In genomic region chr9:131447600-131447999, GRCh38 we compare ENCODE assay signal across 27 cellular contexts. TPM values are rescaled to one million over a fixed set of nuclear protein-coding genes. Genes with fewer than 3 reads are reported as not detected.
DNase-seq lines count a peak whose midpoint lies in the region; ATAC-seq and TF ChIP-seq lines count a peak whose summit lies in the region.
"Had no signal": no experiment of that assay in that cellular context is flagged by ENCODE, and none has a peak within 500 bp of the region (broad histone marks: within the 10 kb centered on the region; RNA-seq: fewer than 3 reads in every experiment).

No MANE protein-coding gene starts in this region.

- WGBS in body of pancreas, 2 donors: 25 to 32% methylated on average over 13 of the region's 14 CpGs

- H3K27me3 Mint-ChIP-seq in CD14-positive monocyte (ENCODE audit: low read depth in 3 of 3): no peaks in the 10 kb centered on the region
- H3K27me3 Mint-ChIP-seq in neural progenitor cell (ENCODE audit: insufficient read depth, low read depth): peaks cover 3% of the 10 kb centered on the region
- H3K27me3 Mint-ChIP-seq in endothelial cell (ENCODE audit: unreplicated experiment): peaks cover 4% of the 10 kb centered on the region
- no peaks in the 10 kb centered on the region for H3K27me3 Mint-ChIP-seq in activated CD4-positive, alpha-beta T cell treated with anti-CD3 and anti-CD28 coated beads, Interleukin-2, amount 10 ng/mL, durations not matched to agents 24 days and 14 days
- H3K27me3 Mint-ChIP-seq: activated naive CD8-positive, alpha-beta T cell treated with anti-CD3 and anti-CD28 coated beads, Interleukin-2, amount 10 ng/mL, durations not matched to agents 7 days and 5 days; CD4-positive, alpha-beta T cell; naive thymus-derived CD4-positive, alpha-beta T cell had no signal

- H3K4me1 ChIP-seq in body of pancreas (peaks cover 9% of the 10 kb centered on the region), neural progenitor cell (peaks cover 17% of the 10 kb centered on the region)
- H3K4me1 ChIP-seq: right atrium auricular region, thyroid gland had no signal

- H3K4me1 Mint-ChIP-seq in CD14-positive monocyte: no peaks in the 10 kb centered on the region
- H3K4me1 Mint-ChIP-seq in neural progenitor cell: no peaks in the 10 kb centered on the region
- H3K4me1 Mint-ChIP-seq in endothelial cell (ENCODE audit: unreplicated experiment): no peaks in the 10 kb centered on the region
- H3K4me1 Mint-ChIP-seq in activated CD4-positive, alpha-beta T cell treated with anti-CD3 and anti-CD28 coated beads, Interleukin-2, amount 10 ng/mL, durations not matched to agents 24 days and 14 days: peaks cover 18% of the 10 kb centered on the region

- peak overlapping the region in 4 of 7 donors; percentile 26 to 64 (median 41) for H3K27ac Mint-ChIP-seq in CD14-positive monocyte
- no peak overlapping the region for H3K27ac Mint-ChIP-seq in neural progenitor cell
- H3K27ac Mint-ChIP-seq in endothelial cell (ENCODE audit: unreplicated experiment): no peak overlapping the region
- no peak overlapping the region for H3K27ac Mint-ChIP-seq in activated CD4-positive, alpha-beta T cell treated with anti-CD3 and anti-CD28 coated beads, Interleukin-2, amount 10 ng/mL, durations not matched to agents 24 days and 14 days
- H3K27ac Mint-ChIP-seq: activated naive CD8-positive, alpha-beta T cell treated with anti-CD3 and anti-CD28 coated beads, Interleukin-2, amount 10 ng/mL, durations not matched to agents 7 days and 5 days had no signal

- H3K4me3 Mint-ChIP-seq in CD14-positive monocyte: no peak overlapping the region
- H3K4me3 Mint-ChIP-seq in neural progenitor cell: no peak overlapping the region
- H3K4me3 Mint-ChIP-seq in endothelial cell (ENCODE audit: unreplicated experiment): no peak overlapping the region
- no peak overlapping the region for H3K4me3 Mint-ChIP-seq in activated CD4-positive, alpha-beta T cell treated with anti-CD3 and anti-CD28 coated beads, Interleukin-2, amount 10 ng/mL, durations not matched to agents 24 days and 14 days
- H3K4me3 Mint-ChIP-seq: activated naive CD8-positive, alpha-beta T cell treated with anti-CD3 and anti-CD28 coated beads, Interleukin-2, amount 10 ng/mL, durations not matched to agents 7 days and 5 days; CD4-positive, alpha-beta T cell; naive thymus-derived CD4-positive, alpha-beta T cell had no signal

- no peak overlapping the region for H2AFZ ChIP-seq in neural progenitor cell (replicated peaks)

- TF ChIP-seq CTCF in CD14-positive monocyte (IDR thresholded peaks at IDR 0.05): no peak
- TF ChIP-seq CTCF in body of pancreas (IDR thresholded peaks at IDR 0.05): no peak
- TF ChIP-seq CTCF in neural progenitor cell (IDR thresholded peaks at IDR 0.05): no peak
- no peak for TF ChIP-seq CTCF in endothelial cell (IDR thresholded peaks at IDR 0.05; ENCODE audit: unreplicated experiment)

- H3K9ac ChIP-seq in neural progenitor cell: no peak overlapping the region

- H3K4me2 ChIP-seq in neural progenitor cell: no peak overlapping the region

- peaks cover 0 to 1% (median 0%) of the 10 kb centered on the region in 7 donors for H3K9me3 Mint-ChIP-seq in CD14-positive monocyte
- H3K9me3 Mint-ChIP-seq in neural progenitor cell: no peaks in the 10 kb centered on the region
- H3K9me3 Mint-ChIP-seq in endothelial cell (ENCODE audit: unreplicated experiment): no peaks in the 10 kb centered on the region
- H3K9me3 Mint-ChIP-seq in activated CD4-positive, alpha-beta T cell treated with anti-CD3 and anti-CD28 coated beads, Interleukin-2, amount 10 ng/mL, durations not matched to agents 24 days and 14 days: no peaks in the 10 kb centered on the region
- H3K9me3 Mint-ChIP-seq: activated naive CD8-positive, alpha-beta T cell treated with anti-CD3 and anti-CD28 coated beads, Interleukin-2, amount 10 ng/mL, durations not matched to agents 7 days and 5 days; CD4-positive, alpha-beta T cell; naive thymus-derived CD4-positive, alpha-beta T cell had no signal

- H3K27me3 ChIP-seq in body of pancreas (no peaks in the 10 kb centered on the region), neural progenitor cell (no peaks in the 10 kb centered on the region)
- H3K27me3 ChIP-seq: heart right ventricle, MG63, right atrium auricular region, thyroid gland had no signal

- H3K9me3 ChIP-seq in body of pancreas: no peaks in the 10 kb centered on the region
- H3K9me3 ChIP-seq in neural progenitor cell (ENCODE audit: low read depth): no peaks in the 10 kb centered on the region
- H3K9me3 ChIP-seq: heart right ventricle, MG63, right atrium auricular region, thyroid gland had no signal

- H3K36me3 Mint-ChIP-seq in CD14-positive monocyte (peaks cover 82 to 96% of the 10 kb centered on the region in 2 donors), neural progenitor cell (peaks cover 63% of the 10 kb centered on the region), endothelial cell (ENCODE audit: low read depth, unreplicated experiment) (peaks cover 55% of the 10 kb centered on the region)
- peaks cover 76% of the 10 kb centered on the region for H3K36me3 Mint-ChIP-seq in activated CD4-positive, alpha-beta T cell treated with anti-CD3 and anti-CD28 coated beads, Interleukin-2, amount 10 ng/mL, durations not matched to agents 24 days and 14 days (ENCODE audit: low read depth)

- H3F3A ChIP-seq in neural progenitor cell (ENCODE audit: low read depth): peaks cover 55% of the 10 kb centered on the region

- H4K20me1 ChIP-seq in neural progenitor cell (ENCODE audit: low read depth): peaks cover 87% of the 10 kb centered on the region

- DNase-seq in AG20443 (ENCODE audit: low spot score): peak; percentile 5
- no peak for DNase-seq in CD14-positive monocyte (ENCODE audit: low spot score)
- peak in 2 of 4 donors; percentile 39 to 57 for DNase-seq in body of pancreas
- DNase-seq in neural progenitor cell (ENCODE audit: low spot score): no peak
- DNase-seq in endothelial cell (ENCODE audit: low spot score): no peak
- DNase-seq in NCI-H2196 treated with DMSO at 0.1 percent for 48 hours (lab: John Stamatoyannopoulos, UW; ENCODE audit: unreplicated experiment): no peak
- no peak for DNase-seq in activated CD4-positive, alpha-beta T cell treated with anti-CD3 and anti-CD28 coated beads, Interleukin-2, amount 10 ng/mL, durations not matched to agents 24 days and 14 days
- DNase-seq: activated CD4-positive, alpha-beta T cell treated with anti-CD3 and anti-CD28 coated beads, Interleukin-2, amount 50 U/mL, for 48 hours; activated CD4-positive, CD25-positive, alpha-beta regulatory T cell; activated naive CD8-positive, alpha-beta T cell treated with anti-CD3 and anti-CD28 coated beads, Interleukin-2, amount 10 ng/mL, durations not matched to agents 7 days and 5 days; CD4-positive, alpha-beta T cell; cerebellar nuclear complex; DMS153; effector CD4-positive, alpha-beta T cell; heart right ventricle; KBM-7; left cardiac atrium; mesendoderm; naive thymus-derived CD4-positive, alpha-beta T cell; NCI-H2081 treated with DMSO at 0.1 percent for 48 hours; NCI-H446 treated with DMSO at 0.1 percent for 48 hours; Right ventricle myocardium superior; stimulated activated CD4-positive, alpha-beta T cell treated with anti-CD3 and anti-CD28 coated beads, Interleukin-4, amount 100 ng/mL, for 24 hours; stimulated activated naive CD8-positive, alpha-beta T cell treated with anti-CD3 and anti-CD28 coated beads, Interleukin-15, Interleukin-2, amounts not matched to agents 100 U/mL and 50 U/mL, for 24 hours; thyroid gland had no signal

- intact Hi-C loops in CD14-positive monocyte (cut with micrococcal nuclease): no loop called here
- intact Hi-C loops in body of pancreas (cut with DNase I): no loop called here
- intact Hi-C loops in activated CD4-positive, alpha-beta T cell treated with anti-CD3 and anti-CD28 coated beads, Interleukin-2, amount 10 ng/mL, durations not matched to agents 24 days and 14 days (cut with micrococcal nuclease): loop anchor here (5.0 to 10.0 kb wide), 2 partner anchors 35 to 53 kb away; partner anchors contain the start of gene PRRC2B

- H3K4me3 ChIP-seq in body of pancreas (no peak overlapping the region), neural progenitor cell (no peak overlapping the region)
- H3K4me3 ChIP-seq: heart right ventricle, MG63, right atrium auricular region, thyroid gland had no signal

- no peak for TF ChIP-seq POLR2A in body of pancreas (IDR thresholded peaks at IDR 0.05)

- H3K27ac ChIP-seq in body of pancreas (peak overlapping the region in 1 of 4 donors; percentile 25), neural progenitor cell (peak overlapping the region; percentile 54)
- H3K27ac ChIP-seq: heart right ventricle, right atrium auricular region, thyroid gland had no signal

- ATAC-seq in body of pancreas: peak; percentile 57
- ATAC-seq: naive thymus-derived CD4-positive, alpha-beta T cell; stimulated activated naive CD8-positive, alpha-beta T cell treated with anti-CD3 and anti-CD28 coated beads, Interleukin-15, Interleukin-2, amounts not matched to agents 100 U/mL and 50 U/mL, for 24 hours had no signal

- H3K36me3 ChIP-seq in body of pancreas (replicated peaks in 1 of 2; ENCODE audit: insufficient read depth in 1 of 2, low read depth in 2 of 2) (peaks cover 7 to 14% of the 10 kb centered on the region in 2 donors), neural progenitor cell (peaks cover 21% of the 10 kb centered on the region)

- H3K79me2 ChIP-seq in neural progenitor cell (ENCODE audit: low read depth): peaks cover 97% of the 10 kb centered on the region

RNA-seq across cellular contexts. Expression of gene PRRC2B, which starts 53.7 kb away (rescaled TPM):
- polyA plus RNA-seq in CD14-positive monocyte: 1 to 10 TPM; 2.8 to 8.6 TPM
- total RNA-seq in body of pancreas: 100 to 1,000 TPM in 1 of 2 donors, 10 to 100 TPM in 1; 78.3 to 177 TPM
- total RNA-seq in neural progenitor cell (ENCODE audit: low replicate concordance): 139 and 148 TPM in 2 replicates
- total RNA-seq in endothelial cell (ENCODE audit: unreplicated experiment): 350 TPM
- 114 and 128 TPM in 2 replicates for total RNA-seq in activated CD4-positive, alpha-beta T cell treated with anti-CD3 and anti-CD28 coated beads, Interleukin-2, amount 10 ng/mL, durations not matched to agents 24 days and 14 days

RNA-seq across cellular contexts. Expression of gene POMT1, which starts 55.1 kb away (rescaled TPM):
- 1 to 10 TPM; 5.9 to 7.5 TPM for polyA plus RNA-seq in CD14-positive monocyte
- 10 to 100 TPM; 22.1 to 34.6 TPM for total RNA-seq in body of pancreas
- total RNA-seq in neural progenitor cell (ENCODE audit: low replicate concordance): 31.1 and 48.0 TPM in 2 replicates
- 57.6 TPM for total RNA-seq in endothelial cell (ENCODE audit: unreplicated experiment)
- 32.8 and 34.6 TPM in 2 replicates for total RNA-seq in activated CD4-positive, alpha-beta T cell treated with anti-CD3 and anti-CD28 coated beads, Interleukin-2, amount 10 ng/mL, durations not matched to agents 24 days and 14 days

Comparison
In these comparisons a context has a peak if more than half of its experiments do, and no peak if none do; other contexts are left out.
1. H3K27ac Mint-ChIP-seq: peak in CD14-positive monocyte (4 of 7); none in neural progenitor cell (single experiment), endothelial cell (single experiment) and activated CD4-positive, alpha-beta T cell treated with anti-CD3 and anti-CD28 coated beads, Interleukin-2, amount 10 ng/mL, durations not matched to agents 24 days and 14 days (single experiment).